In the genomic region with DNA sequence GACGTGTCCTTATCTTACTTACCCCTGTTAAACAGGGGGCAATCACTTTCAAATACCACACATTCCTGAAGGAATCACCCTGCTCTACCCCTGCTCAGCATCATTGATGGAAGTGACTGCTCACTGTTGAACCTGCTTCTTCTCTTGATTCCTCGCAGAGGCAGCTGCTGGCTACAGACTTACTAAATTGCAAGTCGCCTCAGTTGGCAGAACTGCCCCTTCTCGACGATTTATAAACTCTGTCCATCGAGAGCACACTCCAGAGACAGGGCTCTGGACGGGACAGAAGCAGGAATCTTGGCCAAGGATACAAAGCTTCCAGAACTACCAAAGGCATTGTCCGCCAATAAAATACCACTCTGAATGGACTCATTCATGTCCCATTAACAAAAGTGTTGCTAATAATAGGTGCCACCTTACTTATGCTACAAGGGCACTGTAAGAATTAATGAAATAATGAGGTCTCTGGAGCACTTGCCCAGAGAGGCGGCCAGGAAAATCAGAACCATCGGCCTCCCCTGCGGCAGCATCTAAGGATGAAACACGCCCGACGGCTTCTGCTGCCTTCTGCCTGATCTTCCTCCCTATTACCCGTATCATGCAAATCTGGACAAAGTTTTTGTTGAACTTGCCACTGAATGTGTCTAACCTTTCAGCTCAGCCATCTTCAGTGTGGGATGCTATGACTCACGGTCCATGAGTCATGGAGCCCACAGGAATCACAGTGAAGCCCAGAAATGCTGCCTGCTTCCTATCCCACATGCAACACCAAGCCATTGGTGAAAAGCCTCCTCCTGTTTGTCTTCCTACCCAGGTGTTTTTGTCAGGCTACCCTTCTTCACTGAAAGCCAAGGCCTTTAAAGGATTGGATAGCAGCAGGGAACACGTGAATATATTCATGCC, we compare ENCODE assay signal across 8 cellular contexts.
DNase-seq lines count a peak whose midpoint lies in the region; ATAC-seq and TF ChIP-seq lines count a peak whose summit lies in the region.

No MANE protein-coding gene starts in this region.

- H3K79me2 ChIP-seq in Karpas-422 (ENCODE audit: low read length): peaks cover 50% of the 10 kb centered on the region

- H3K27me3 ChIP-seq in Karpas-422 (ENCODE audit: low read length): no peaks in the 10 kb centered on the region
- no peaks in the 10 kb centered on the region for H3K27me3 ChIP-seq in liver (ENCODE audit: control insufficient read depth in 4 of 4, insufficient read depth in 4 of 4, low read length in 3 of 4)

- peak overlapping the region; percentile 30 for H3K4me2 ChIP-seq in Karpas-422 (ENCODE audit: low read depth, low read length, poor library complexity, severe bottlenecking)

- H3K9me3 ChIP-seq in Karpas-422 (ENCODE audit: low read length) (no peaks in the 10 kb centered on the region), liver (ENCODE audit: control insufficient read depth in 4 of 4, low read length in 3 of 4) (no peaks in the 10 kb centered on the region)

- TF ChIP-seq CTCF in astrocyte of the spinal cord (IDR thresholded peaks at IDR 0.05; ENCODE audit: low read depth, low read length): no peak
- no peak for TF ChIP-seq CTCF in liver (IDR thresholded peaks at IDR 0.05; ENCODE audit: low read depth, low read length, missing input control)

- H3K9ac ChIP-seq in Karpas-422 (ENCODE audit: low read length) (peak overlapping the region; percentile 46), liver (ENCODE audit: low read depth in 1 of 2, low read length in 2 of 2) (no peak overlapping the region)

- H3K4me3 ChIP-seq in Karpas-422 (ENCODE audit: low read length): peak overlapping the region; percentile 24; the same call in 1 of the 2 replicates
- H3K4me3 ChIP-seq in astrocyte of the spinal cord (ENCODE audit: low read depth, low read length): no peak overlapping the region
- H3K4me3 ChIP-seq in liver (ENCODE audit: low read depth in 1 of 3, low read length in 3 of 3): no peak overlapping the region

- peak overlapping the region; percentile 61 for H3K27ac ChIP-seq in Karpas-422 (ENCODE audit: low read length)
- no peak overlapping the region for H3K27ac ChIP-seq in liver (ENCODE audit: low read depth in 1 of 2, low read length in 2 of 2)

- H3K36me3 ChIP-seq in Karpas-422 (ENCODE audit: insufficient read depth, low read length) (no peaks in the 10 kb centered on the region), liver (ENCODE audit: control insufficient read depth in 4 of 4, insufficient read depth in 3 of 4, low read depth in 1 of 4, low read length in 3 of 4) (no peaks in the 10 kb centered on the region)

- ATAC-seq in GM21367 (IDR thresholded peaks at IDR 0.05; ENCODE audit: unreplicated experiment) (no peak), GM18519 (IDR thresholded peaks at IDR 0.05; ENCODE audit: low FRiP score, unreplicated experiment) (no peak)

- TF ChIP-seq RAD21 in liver (IDR thresholded peaks at IDR 0.05): no peak

- H4K20me1 ChIP-seq in Karpas-422 (ENCODE audit: insufficient read depth, low read depth, low read length): no peaks in the 10 kb centered on the region

- in situ Hi-C loops in astrocyte of the spinal cord (cut with HindIII; ENCODE audit: low sequenced_read_pairs): no loop called here

- H3K4me1 ChIP-seq in Karpas-422 (ENCODE audit: low read length) (peaks cover 48% of the 10 kb centered on the region), liver (ENCODE audit: control insufficient read depth in 4 of 4, insufficient read depth in 4 of 4, low read length in 3 of 4) (no peaks in the 10 kb centered on the region)

- WGBS in liver: 90% methylated on average over 17 of the region's 17 CpGs

- DNase-seq in AG08395 (ENCODE audit: low spot score) (peak; percentile 93), Karpas-422 (peak; percentile 63), astrocyte of the spinal cord (ENCODE audit: low read depth, low spot score) (peak; percentile 95), NCI-H2227 (lab: John Stamatoyannopoulos, UW; ENCODE audit: unreplicated experiment) (no peak)
- DNase-seq in stimulated activated CD8-positive, alpha-beta memory T cell treated with anti-CD3 and anti-CD28 coated beads, Interleukin-15, amount 100 ng/mL, for 48 hours (ENCODE audit: low read depth in 2 of 2): peak; percentile 40 to 41

- no peaks in the 10 kb centered on the region for H3K9me2 ChIP-seq in Karpas-422 (replicated peaks; ENCODE audit: insufficient read depth, low read length)

- no peak overlapping the region for H2AFZ ChIP-seq in Karpas-422 (ENCODE audit: low read length)

TF ChIP-seq in liver, 16 proteins besides CTCF, POLR2A, EP300 and RAD21:
- peak; percentile 28 to 31 for TF ChIP-seq JUND (IDR thresholded peaks at IDR 0.05)
- TF ChIP-seq, protein P1, sequence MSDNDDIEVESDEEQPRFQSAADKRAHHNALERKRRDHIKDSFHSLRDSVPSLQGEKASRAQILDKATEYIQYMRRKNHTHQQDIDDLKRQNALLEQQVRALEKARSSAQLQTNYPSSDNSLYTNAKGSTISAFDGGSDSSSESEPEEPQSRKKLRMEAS (IDR thresholded peaks at IDR 0.05): no peak
